ENCODE assay signal across 17 cellular contexts in genomic region chr10:110597476-110597875, GRCh38. TPM values are rescaled to one million over a fixed set of nuclear protein-coding genes. Genes with fewer than 3 reads are reported as not detected.
DNase-seq lines count a peak whose midpoint lies in the region; ATAC-seq, FAIRE-seq and TF ChIP-seq lines count a peak whose summit lies in the region.
"Had no signal": no experiment of that assay in that cellular context is flagged by ENCODE, and none has a peak within 500 bp of the region (broad histone marks: within the 10 kb centered on the region; RNA-seq: fewer than 3 reads in every experiment).

No MANE protein-coding gene starts in this region.

- FAIRE-seq in H54 (lab: Jason Lieb, UNC), result peak; percentile 33
- FAIRE-seq: D721Med, GM12878, HepG2 had no signal

- TF ChIP-seq POLR2A in H54 (IDR thresholded peaks at IDR 0.05; ENCODE audit: low read depth, low read length) (no peak), erythroblast (IDR thresholded peaks at IDR 0.05; ENCODE audit: low read length) (no peak)

- DNase-seq in H54 (ENCODE audit: insufficient read length, low spot score) (no peak), dermis blood vessel endothelial cell (peak; percentile 58), lung microvascular endothelial cell (ENCODE audit: low read depth in 2 of 2) (peak; percentile 42 to 55), pulmonary artery endothelial cell (ENCODE audit: low read depth, low spot score) (peak; percentile 10), erythroblast (lab: John Stamatoyannopoulos, UW) (no peak), DMS153 (lab: John Stamatoyannopoulos, UW) (no peak)
- DNase-seq: AML-193; Caco-2; CD4-positive, alpha-beta T cell; DMS79 treated with DMSO at 0.1 percent for 48 hours; GM23248; HCEC 1CT; KBM-7 had no signal

- ATAC-seq in GM19351 (IDR thresholded peaks at IDR 0.05; ENCODE audit: unreplicated experiment), result no peak
- ATAC-seq: GM12878, HepG2 had no signal

RNA-seq across cellular contexts. Expression of gene SMC3, which starts 30.0 kb away (rescaled TPM):
- total RNA-seq in dermis blood vessel endothelial cell (29.6 and 47.3 TPM in 2 replicates), lung microvascular endothelial cell (14.8 and 18.3 TPM in 2 replicates), pulmonary artery endothelial cell (28.5 and 36.6 TPM in 2 replicates)

RNA-seq across cellular contexts. Expression of gene RBM20, which starts 46.7 kb away (rescaled TPM):
- total RNA-seq in dermis blood vessel endothelial cell, result 4.6 and 5.3 TPM in 2 replicates
- 0.22 and 2.0 TPM in 2 replicates for total RNA-seq in lung microvascular endothelial cell
- total RNA-seq in pulmonary artery endothelial cell, result 0.13 TPM in 1 of 2 replicates, not detected in the other
- total RNA-seq: GM23248 had no signal

Comparison
In these comparisons a context has a peak if more than half of its experiments do, and no peak if none do; other contexts are left out.
1. DNase-seq: peak in dermis blood vessel endothelial cell (single experiment), lung microvascular endothelial cell (2 of 2) and pulmonary artery endothelial cell (single experiment); none in H54 (single experiment), erythroblast (0 of 2) and DMS153 (single experiment).